Comparison of ENCODE assay signal across 12 cellular contexts in the genomic region with DNA sequence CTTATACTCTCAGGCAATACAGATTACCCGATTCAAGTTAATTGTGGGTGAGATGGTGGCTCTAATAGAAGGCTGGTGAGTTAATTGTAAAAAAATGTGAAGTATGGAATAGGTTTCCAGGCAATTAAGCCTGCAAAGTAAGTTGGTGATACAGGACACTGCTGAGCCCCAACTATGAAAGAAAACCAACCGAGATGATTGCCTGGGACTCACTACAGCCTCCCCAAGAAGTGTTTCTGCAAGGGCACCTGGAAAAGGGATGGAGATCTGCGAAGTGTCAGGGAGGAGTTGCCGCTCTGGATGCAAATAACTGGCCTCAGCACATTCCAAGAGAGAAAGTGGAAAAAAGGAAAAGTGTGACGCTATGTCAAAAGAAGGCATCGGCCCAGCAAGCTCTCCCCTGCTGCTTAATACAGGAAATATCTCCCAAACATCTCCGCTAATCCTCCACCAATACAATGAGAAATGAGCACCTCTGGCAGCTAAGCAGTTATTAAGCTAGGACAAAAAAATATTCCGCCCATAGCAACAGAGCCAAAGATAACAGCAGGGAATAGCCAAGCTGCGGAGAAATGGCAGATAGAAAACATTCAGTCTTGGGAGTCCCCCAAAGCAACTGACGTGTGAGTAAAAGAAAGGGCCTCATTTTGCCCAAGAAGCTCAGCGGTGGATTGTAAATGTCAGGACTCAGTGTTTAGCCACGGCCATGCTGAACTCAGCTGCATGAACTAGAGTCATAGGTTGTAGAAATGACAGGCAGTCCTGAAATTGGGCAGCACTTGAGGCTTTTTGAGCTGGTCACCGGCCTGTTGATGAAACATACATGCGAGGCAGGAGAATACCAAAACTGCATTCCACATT.
A peak's percentile ranks its signal among the peaks of the same experiment; 100 is the strongest.
DNase-seq lines count a peak whose midpoint lies in the region; ATAC-seq and TF ChIP-seq lines count a peak whose summit lies in the region.
"Had no signal": no experiment of that assay in that cellular context is flagged by ENCODE, and none has a peak within 500 bp of the region (broad histone marks: within the 10 kb centered on the region; RNA-seq: fewer than 3 reads in every experiment).

No MANE protein-coding gene starts in this region.

- H3K27me3 ChIP-seq in left ventricle myocardium inferior (ENCODE audit: low read depth) (no peaks in the 10 kb centered on the region), rectal smooth muscle tissue (ENCODE audit: control insufficient read depth, insufficient read depth, low read length) (peaks cover 2% of the 10 kb centered on the region)

- no peak for ATAC-seq in HG03045 (IDR thresholded peaks at IDR 0.05; ENCODE audit: unreplicated experiment)

- H3K4me3 ChIP-seq in left ventricle myocardium inferior, result no peak overlapping the region
- H3K4me3 ChIP-seq in rectal smooth muscle tissue (ENCODE audit: low read length), result no peak overlapping the region

- no peaks in the 10 kb centered on the region for H3K9me3 ChIP-seq in left ventricle myocardium inferior (replicated peaks)

- peaks cover 35% of the 10 kb centered on the region for H3K4me1 ChIP-seq in left ventricle myocardium inferior
- peaks cover 7% of the 10 kb centered on the region for H3K4me1 ChIP-seq in rectal smooth muscle tissue (ENCODE audit: control insufficient read depth, insufficient read depth, low read length)

- peak; percentile 76 for DNase-seq in EL
- peak; percentile 53 for DNase-seq in amniotic epithelial cell (ENCODE audit: low read depth)
- DNase-seq in left ventricle myocardium inferior, result no peak
- no peak for DNase-seq in NCI-H774 (lab: John Stamatoyannopoulos, UW)
- DNase-seq in activated CD8-positive, alpha-beta memory T cell treated with anti-CD3 and anti-CD28 coated beads for 24 hours, result no peak
- DNase-seq in D341Med (ENCODE audit: low spot score), result no peak
- DNase-seq: CD4-positive, alpha-beta T cell; kidney; NCI-H2081; substantia nigra had no signal

- intact Hi-C loops in left ventricle myocardium inferior (cut with micrococcal nuclease), result no loop called here

- H3K27ac ChIP-seq in left ventricle myocardium inferior (replicated peaks), result peak overlapping the region; percentile 76
- peak overlapping the region; percentile 48 for H3K27ac ChIP-seq in rectal smooth muscle tissue (ENCODE audit: low read depth, low read length)

- H3K9ac ChIP-seq in rectal smooth muscle tissue (ENCODE audit: low read length), result no peak overlapping the region

- H3K36me3 ChIP-seq in left ventricle myocardium inferior (no peaks in the 10 kb centered on the region), rectal smooth muscle tissue (ENCODE audit: control insufficient read depth, insufficient read depth, low read length) (no peaks in the 10 kb centered on the region)

- no peak for TF ChIP-seq CTCF in left ventricle myocardium inferior (IDR thresholded peaks at IDR 0.05; ENCODE audit: borderline replicate concordance)

Comparison
In these comparisons a context has a peak if more than half of its experiments do, and no peak if none do; other contexts are left out.
1. DNase-seq: peak in EL (single experiment) and amniotic epithelial cell (single experiment); none in left ventricle myocardium inferior (single experiment), NCI-H774 (single experiment), activated CD8-positive, alpha-beta memory T cell treated with anti-CD3 and anti-CD28 coated beads for 24 hours (single experiment) and D341Med (single experiment).